2 cellular contexts compared by ENCODE assay signal in the genomic region with DNA sequence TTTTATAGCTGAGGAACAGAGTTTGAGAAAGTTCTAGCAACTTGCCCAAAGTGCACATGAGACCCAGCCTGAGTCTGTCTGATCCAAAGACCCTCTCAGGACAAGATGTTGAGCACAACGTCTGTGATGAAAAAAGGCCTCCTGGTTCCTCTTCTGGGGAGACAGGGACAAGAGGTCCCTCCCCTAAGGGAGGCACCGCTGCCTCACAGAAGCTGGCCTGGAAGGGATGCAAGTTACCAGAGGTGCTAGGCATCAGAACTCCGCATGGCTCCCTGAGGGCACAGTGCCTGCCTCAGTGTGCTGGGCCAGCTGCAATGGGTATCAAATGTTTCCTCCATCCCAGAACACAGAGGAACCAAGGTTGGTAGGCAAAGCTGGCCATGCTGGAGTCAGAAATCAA.
TF ChIP-seq lines count a peak whose summit lies in the region.

No MANE protein-coding gene starts in this region.

TF ChIP-seq in H1, 55 proteins besides CTCF, POLR2A, EP300 and RAD21 (continued from another document):
- TF ChIP-seq SP1 (IDR thresholded peaks at IDR 0.05; ENCODE audit: low read depth, low read length) (no peak), TAF7 (optimal IDR thresholded peaks at IDR 0.05; ENCODE audit: borderline replicate concordance, low read depth, low read length) (no peak), TAF1 (IDR thresholded peaks at IDR 0.05; ENCODE audit: low read depth, low read length) (no peak), SP2 (IDR thresholded peaks at IDR 0.05; ENCODE audit: low read length) (no peak), JUND (IDR thresholded peaks at IDR 0.05; ENCODE audit: low read length) (no peak), YY1 (IDR thresholded peaks at IDR 0.05; ENCODE audit: low read depth, low read length) (no peak), NRF1 (IDR thresholded peaks at IDR 0.05; ENCODE audit: low read depth, low read length) (no peak), KDM4A (IDR thresholded peaks at IDR 0.05; ENCODE audit: low read depth, low read length, severe bottlenecking) (no peak)
- TF ChIP-seq, protein P1, sequence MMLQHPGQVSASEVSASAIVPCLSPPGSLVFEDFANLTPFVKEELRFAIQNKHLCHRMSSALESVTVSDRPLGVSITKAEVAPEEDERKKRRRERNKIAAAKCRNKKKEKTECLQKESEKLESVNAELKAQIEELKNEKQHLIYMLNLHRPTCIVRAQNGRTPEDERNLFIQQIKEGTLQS (IDR thresholded peaks at IDR 0.05; ENCODE audit: insufficient read depth, low read depth, low read length): no peak
- TF ChIP-seq, protein P2, sequence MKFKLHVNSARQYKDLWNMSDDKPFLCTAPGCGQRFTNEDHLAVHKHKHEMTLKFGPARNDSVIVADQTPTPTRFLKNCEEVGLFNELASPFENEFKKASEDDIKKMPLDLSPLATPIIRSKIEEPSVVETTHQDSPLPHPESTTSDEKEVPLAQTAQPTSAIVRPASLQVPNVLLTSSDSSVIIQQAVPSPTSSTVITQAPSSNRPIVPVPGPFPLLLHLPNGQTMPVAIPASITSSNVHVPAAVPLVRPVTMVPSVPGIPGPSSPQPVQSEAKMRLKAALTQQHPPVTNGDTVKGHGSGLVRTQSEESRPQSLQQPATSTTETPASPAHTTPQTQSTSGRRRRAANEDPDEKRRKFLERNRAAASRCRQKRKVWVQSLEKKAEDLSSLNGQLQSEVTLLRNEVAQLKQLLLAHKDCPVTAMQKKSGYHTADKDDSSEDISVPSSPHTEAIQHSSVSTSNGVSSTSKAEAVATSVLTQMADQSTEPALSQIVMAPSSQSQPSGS (IDR thresholded peaks at IDR 0.05; ENCODE audit: low read length): no peak

TF ChIP-seq in WTC11, 78 proteins besides CTCF, POLR2A, EP300 and RAD21 (continued from another document):
- TF ChIP-seq ELF4 (CRISPR knock-in tag; IDR thresholded peaks at IDR 0.05; ENCODE audit: low read depth): no peak
- TF ChIP-seq, protein P3, sequence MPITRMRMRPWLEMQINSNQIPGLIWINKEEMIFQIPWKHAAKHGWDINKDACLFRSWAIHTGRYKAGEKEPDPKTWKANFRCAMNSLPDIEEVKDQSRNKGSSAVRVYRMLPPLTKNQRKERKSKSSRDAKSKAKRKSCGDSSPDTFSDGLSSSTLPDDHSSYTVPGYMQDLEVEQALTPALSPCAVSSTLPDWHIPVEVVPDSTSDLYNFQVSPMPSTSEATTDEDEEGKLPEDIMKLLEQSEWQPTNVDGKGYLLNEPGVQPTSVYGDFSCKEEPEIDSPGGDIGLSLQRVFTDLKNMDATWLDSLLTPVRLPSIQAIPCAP (CRISPR knock-in tag; IDR thresholded peaks at IDR 0.05): no peak
